1 cellular context compared by ENCODE assay signal in the genomic region with DNA sequence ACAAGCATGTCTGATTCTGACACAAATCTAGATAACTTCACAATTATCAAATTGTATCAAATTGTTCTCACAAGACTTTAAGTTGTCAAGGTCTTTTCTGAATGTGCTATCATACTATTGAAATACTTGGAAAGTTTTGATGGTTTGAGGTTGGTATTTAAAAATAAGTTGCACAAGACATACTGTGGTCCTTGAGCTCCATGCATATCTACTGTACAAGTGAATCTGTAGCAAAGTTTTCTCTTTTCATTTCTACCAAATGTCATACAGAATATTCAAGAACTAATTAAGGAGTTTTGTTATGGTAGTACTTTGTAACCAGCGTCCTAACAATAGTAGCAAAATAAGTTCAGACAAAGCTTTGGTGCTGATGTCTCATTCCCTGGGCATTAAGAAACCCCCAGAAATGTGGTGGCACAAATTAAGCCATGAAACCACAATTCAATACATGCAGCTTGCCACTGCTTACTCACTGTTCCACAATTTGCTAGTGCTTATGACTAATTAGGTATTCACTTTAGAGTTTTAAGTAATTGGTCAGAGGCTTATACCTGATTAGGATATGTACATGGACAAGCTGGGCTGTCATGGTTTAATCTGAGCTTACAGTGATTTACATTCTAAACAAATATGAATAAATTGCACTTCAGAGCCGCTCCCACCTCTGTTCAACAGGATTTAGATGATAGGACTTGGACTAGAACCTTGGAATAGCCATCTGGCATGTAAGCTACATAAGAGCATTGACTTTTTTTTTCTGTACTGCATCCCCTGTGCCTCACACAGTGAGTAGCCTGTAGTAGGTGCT.
TF ChIP-seq lines count a peak whose summit lies in the region.

No MANE protein-coding gene starts in this region.

TF ChIP-seq in WTC11, 78 proteins besides CTCF, POLR2A, EP300 and RAD21 (continued from another document):
- no peak for TF ChIP-seq FOXP4 (CRISPR knock-in tag; IDR thresholded peaks at IDR 0.05)
- no peak for TF ChIP-seq ZNF219 (CRISPR knock-in tag; IDR thresholded peaks at IDR 0.05; ENCODE audit: borderline replicate concordance)
- TF ChIP-seq E2F1 (CRISPR knock-in tag; IDR thresholded peaks at IDR 0.05), result no peak
- TF ChIP-seq NR1H2 (CRISPR knock-in tag; IDR thresholded peaks at IDR 0.05), result no peak
- TF ChIP-seq, protein P1, sequence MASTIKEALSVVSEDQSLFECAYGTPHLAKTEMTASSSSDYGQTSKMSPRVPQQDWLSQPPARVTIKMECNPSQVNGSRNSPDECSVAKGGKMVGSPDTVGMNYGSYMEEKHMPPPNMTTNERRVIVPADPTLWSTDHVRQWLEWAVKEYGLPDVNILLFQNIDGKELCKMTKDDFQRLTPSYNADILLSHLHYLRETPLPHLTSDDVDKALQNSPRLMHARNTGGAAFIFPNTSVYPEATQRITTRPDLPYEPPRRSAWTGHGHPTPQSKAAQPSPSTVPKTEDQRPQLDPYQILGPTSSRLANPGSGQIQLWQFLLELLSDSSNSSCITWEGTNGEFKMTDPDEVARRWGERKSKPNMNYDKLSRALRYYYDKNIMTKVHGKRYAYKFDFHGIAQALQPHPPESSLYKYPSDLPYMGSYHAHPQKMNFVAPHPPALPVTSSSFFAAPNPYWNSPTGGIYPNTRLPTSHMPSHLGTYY (CRISPR knock-in tag; IDR thresholded peaks at IDR 0.05), result no peak
- TF ChIP-seq, protein P2, sequence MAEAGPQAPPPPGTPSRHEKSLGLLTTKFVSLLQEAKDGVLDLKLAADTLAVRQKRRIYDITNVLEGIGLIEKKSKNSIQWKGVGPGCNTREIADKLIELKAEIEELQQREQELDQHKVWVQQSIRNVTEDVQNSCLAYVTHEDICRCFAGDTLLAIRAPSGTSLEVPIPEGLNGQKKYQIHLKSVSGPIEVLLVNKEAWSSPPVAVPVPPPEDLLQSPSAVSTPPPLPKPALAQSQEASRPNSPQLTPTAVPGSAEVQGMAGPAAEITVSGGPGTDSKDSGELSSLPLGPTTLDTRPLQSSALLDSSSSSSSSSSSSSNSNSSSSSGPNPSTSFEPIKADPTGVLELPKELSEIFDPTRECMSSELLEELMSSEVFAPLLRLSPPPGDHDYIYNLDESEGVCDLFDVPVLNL (CRISPR knock-in tag; IDR thresholded peaks at IDR 0.05; ENCODE audit: borderline replicate concordance, low read depth), result no peak
- TF ChIP-seq ZNF425 (CRISPR knock-in tag; conservative IDR thresholded peaks at IDR 0.05), result no peak
- no peak for TF ChIP-seq ZNF138 (CRISPR knock-in tag; conservative IDR thresholded peaks at IDR 0.05)
- TF ChIP-seq RELA (CRISPR knock-in tag; IDR thresholded peaks at IDR 0.05; ENCODE audit: borderline replicate concordance), result no peak
- TF ChIP-seq NR2C2 (CRISPR knock-in tag; IDR thresholded peaks at IDR 0.05), result no peak
- TF ChIP-seq IRF1 (CRISPR knock-in tag; IDR thresholded peaks at IDR 0.05), result no peak
- TF ChIP-seq, protein P3, sequence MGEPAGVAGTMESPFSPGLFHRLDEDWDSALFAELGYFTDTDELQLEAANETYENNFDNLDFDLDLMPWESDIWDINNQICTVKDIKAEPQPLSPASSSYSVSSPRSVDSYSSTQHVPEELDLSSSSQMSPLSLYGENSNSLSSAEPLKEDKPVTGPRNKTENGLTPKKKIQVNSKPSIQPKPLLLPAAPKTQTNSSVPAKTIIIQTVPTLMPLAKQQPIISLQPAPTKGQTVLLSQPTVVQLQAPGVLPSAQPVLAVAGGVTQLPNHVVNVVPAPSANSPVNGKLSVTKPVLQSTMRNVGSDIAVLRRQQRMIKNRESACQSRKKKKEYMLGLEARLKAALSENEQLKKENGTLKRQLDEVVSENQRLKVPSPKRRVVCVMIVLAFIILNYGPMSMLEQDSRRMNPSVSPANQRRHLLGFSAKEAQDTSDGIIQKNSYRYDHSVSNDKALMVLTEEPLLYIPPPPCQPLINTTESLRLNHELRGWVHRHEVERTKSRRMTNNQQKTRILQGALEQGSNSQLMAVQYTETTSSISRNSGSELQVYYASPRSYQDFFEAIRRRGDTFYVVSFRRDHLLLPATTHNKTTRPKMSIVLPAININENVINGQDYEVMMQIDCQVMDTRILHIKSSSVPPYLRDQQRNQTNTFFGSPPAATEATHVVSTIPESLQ (CRISPR knock-in tag; IDR thresholded peaks at IDR 0.05), result no peak
- TF ChIP-seq ESRRA (CRISPR knock-in tag; IDR thresholded peaks at IDR 0.05; ENCODE audit: borderline replicate concordance), result no peak
- no peak for TF ChIP-seq OVOL2 (CRISPR knock-in tag; IDR thresholded peaks at IDR 0.05; ENCODE audit: borderline replicate concordance)
- TF ChIP-seq NFE2L1 (CRISPR knock-in tag; IDR thresholded peaks at IDR 0.05), result no peak
TF ChIP-seq in WTC11: peak in this region for 0.
